Comparison of ENCODE assay signal across 12 cellular contexts in genomic region chr1:25020851-25021585, GRCh38.
A peak's percentile ranks its signal among the peaks of the same experiment; 100 is the strongest.
DNase-seq lines count a peak whose midpoint lies in the region; ATAC-seq and FAIRE-seq lines count a peak whose summit lies in the region.
"Had no signal": no experiment of that assay in that cellular context is flagged by ENCODE, and none has a peak within 500 bp of the region (broad histone marks: within the 10 kb centered on the region; RNA-seq: fewer than 3 reads in every experiment).

No MANE protein-coding gene starts in this region.

- peaks cover 0 to 79% (median 21%) of the 10 kb centered on the region in 4 donors for H3K4me1 Mint-ChIP-seq in CD4-positive, CD25-positive, alpha-beta regulatory T cell
- H3K4me1 Mint-ChIP-seq in activated CD4-positive, alpha-beta memory T cell treated with anti-CD3 and anti-CD28 coated beads for 36 hours (ENCODE audit: low read depth): peaks cover 79% of the 10 kb centered on the region
- H3K4me1 Mint-ChIP-seq in memory B cell: peaks cover 48% of the 10 kb centered on the region

- H3K36me3 Mint-ChIP-seq in CD4-positive, CD25-positive, alpha-beta regulatory T cell: no peaks in the 10 kb centered on the region
- H3K36me3 Mint-ChIP-seq in activated CD4-positive, alpha-beta memory T cell treated with anti-CD3 and anti-CD28 coated beads for 36 hours: no peaks in the 10 kb centered on the region
- H3K36me3 Mint-ChIP-seq in memory B cell: no peaks in the 10 kb centered on the region

- H3K27ac ChIP-seq in CD4-positive, CD25-positive, alpha-beta regulatory T cell (ENCODE audit: insufficient read depth, low read length, poor library complexity, severe bottlenecking): peak overlapping the region; percentile 99

- no peaks in the 10 kb centered on the region for H3K27me3 ChIP-seq in CD4-positive, CD25-positive, alpha-beta regulatory T cell (ENCODE audit: control insufficient read depth, insufficient read depth, low read length)

- DNase-seq in CD4-positive, CD25-positive, alpha-beta regulatory T cell: no peak
- DNase-seq in GM18507 (ENCODE audit: extremely low spot score, insufficient read length, low read depth) (no peak), memory B cell (ENCODE audit: low spot score in 2 of 2) (no peak), hippocampal formation (lab: John Stamatoyannopoulos, UW) (no peak), HCEC 1CT (no peak)
- DNase-seq in activated CD4-positive, alpha-beta memory T cell treated with anti-CD3 and anti-CD28 coated beads for 36 hours: peak; percentile 45
- DNase-seq: Calu3 had no signal

- POLR2A ChIA-PET in activated CD4-positive, alpha-beta memory T cell treated with anti-CD3 and anti-CD28 coated beads for 36 hours (lab: Charles Lee): no interaction called here

- H3K9me3 ChIP-seq in CD4-positive, CD25-positive, alpha-beta regulatory T cell (ENCODE audit: control insufficient read depth in 2 of 2, low read length in 2 of 2): no peaks in the 10 kb centered on the region

- H3K9me3 Mint-ChIP-seq in CD4-positive, CD25-positive, alpha-beta regulatory T cell: peaks cover 0 to 1% (median 0%) of the 10 kb centered on the region in 7 donors
- H3K9me3 Mint-ChIP-seq in activated CD4-positive, alpha-beta memory T cell treated with anti-CD3 and anti-CD28 coated beads for 36 hours: no peaks in the 10 kb centered on the region
- H3K9me3 Mint-ChIP-seq in memory B cell: no peaks in the 10 kb centered on the region
- H3K9me3 Mint-ChIP-seq: neural crest cell had no signal

- ATAC-seq in CD4-positive, CD25-positive, alpha-beta regulatory T cell (ENCODE audit: low read depth in 2 of 2): no peak
- ATAC-seq in memory B cell (ENCODE audit: low read depth): no peak
- no peak for ATAC-seq in HG03135 (IDR thresholded peaks at IDR 0.05; ENCODE audit: unreplicated experiment)
- ATAC-seq in GM19452 (IDR thresholded peaks at IDR 0.05; ENCODE audit: unreplicated experiment): no peak

- intact Hi-C loops in activated CD4-positive, alpha-beta memory T cell treated with anti-CD3 and anti-CD28 coated beads for 36 hours (cut with micrococcal nuclease): no loop called here

- H3K4me1 ChIP-seq in CD4-positive, CD25-positive, alpha-beta regulatory T cell (ENCODE audit: control insufficient read depth, insufficient read depth, low read length, poor library complexity, severe bottlenecking): peaks cover 38% of the 10 kb centered on the region

- H3K4me3 ChIP-seq in CD4-positive, CD25-positive, alpha-beta regulatory T cell (ENCODE audit: low read depth, low read length): no peak overlapping the region

- H3K4me3 Mint-ChIP-seq in CD4-positive, CD25-positive, alpha-beta regulatory T cell: peak overlapping the region in 2 of 4 donors; percentile 29 to 43
- H3K4me3 Mint-ChIP-seq in activated CD4-positive, alpha-beta memory T cell treated with anti-CD3 and anti-CD28 coated beads for 36 hours: no peak overlapping the region
- no peak overlapping the region for H3K4me3 Mint-ChIP-seq in memory B cell
- H3K4me3 Mint-ChIP-seq: neural crest cell had no signal

- CTCF ChIA-PET in activated CD4-positive, alpha-beta memory T cell treated with anti-CD3 and anti-CD28 coated beads for 36 hours (lab: Charles Lee): no interaction called here

- no peaks in the 10 kb centered on the region for H3K36me3 ChIP-seq in CD4-positive, CD25-positive, alpha-beta regulatory T cell (ENCODE audit: control insufficient read depth, insufficient read depth, low read length)

- H3K27ac Mint-ChIP-seq in CD4-positive, CD25-positive, alpha-beta regulatory T cell: peak overlapping the region; percentile 71 to 93 (median 91)
- peak overlapping the region; percentile 97 for H3K27ac Mint-ChIP-seq in activated CD4-positive, alpha-beta memory T cell treated with anti-CD3 and anti-CD28 coated beads for 36 hours
- H3K27ac Mint-ChIP-seq in memory B cell: peak overlapping the region; percentile 97

- H3K27me3 Mint-ChIP-seq in CD4-positive, CD25-positive, alpha-beta regulatory T cell: no peaks in the 10 kb centered on the region
- no peaks in the 10 kb centered on the region for H3K27me3 Mint-ChIP-seq in activated CD4-positive, alpha-beta memory T cell treated with anti-CD3 and anti-CD28 coated beads for 36 hours
- H3K27me3 Mint-ChIP-seq in memory B cell: no peaks in the 10 kb centered on the region

- FAIRE-seq in GM18507 (lab: Jason Lieb, UNC): peak; percentile 51
- FAIRE-seq: frontal cortex, RCC 7860 had no signal
